22 cellular contexts compared by ENCODE assay signal in genomic region chr5:173624276-173624675, GRCh38.
"Had no signal": no experiment of that assay in that cellular context is flagged by ENCODE, and none has a peak within 500 bp of the region (broad histone marks: within the 10 kb centered on the region; RNA-seq: fewer than 3 reads in every experiment).

No MANE protein-coding gene starts in this region.

- H3K4me3 Mint-ChIP-seq: activated CD4-positive, alpha-beta memory T cell treated with anti-CD3 and anti-CD28 coated beads, Interleukin-2, amount 10 ng/mL, durations not matched to agents 7 days and 5 days; activated CD4-positive, alpha-beta T cell treated with anti-CD3 and anti-CD28 coated beads, Interleukin-2, amount 10 ng/mL, durations not matched to agents 24 days and 14 days; activated naive CD4-positive, alpha-beta T cell treated with anti-CD3 and anti-CD28 coated beads, Interleukin-2, amount 10 ng/mL, durations not matched to agents 7 days and 5 days; mesothelial cell of epicardium; natural killer cell; T-helper 17 cell had no signal

- H3K27me3 ChIP-seq: neutrophil, ovary, right atrium auricular region, upper lobe of right lung had no signal

- ATAC-seq: activated CD4-positive, CD25-positive, alpha-beta regulatory T cell treated with anti-CD3 and anti-CD28 coated beads, Interleukin-2, amount 50 U/mL, for 24 hours; natural killer cell; psoas muscle; stimulated activated naive CD8-positive, alpha-beta T cell treated with anti-CD3 and anti-CD28 coated beads, Interleukin-15, Interleukin-2, amounts not matched to agents 100 U/mL and 50 U/mL, for 24 hours; T-helper 17 cell; upper lobe of right lung had no signal

- H3K36me3 Mint-ChIP-seq: activated naive CD4-positive, alpha-beta T cell treated with anti-CD3 and anti-CD28 coated beads, Interleukin-2, amount 10 ng/mL, durations not matched to agents 7 days and 5 days; mesothelial cell of epicardium; natural killer cell had no signal

- H3K9me3 ChIP-seq: left ventricle myocardium inferior, neutrophil, ovary, psoas muscle, right atrium auricular region, upper lobe of right lung had no signal

- H3K9me3 Mint-ChIP-seq: activated CD4-positive, alpha-beta memory T cell treated with anti-CD3 and anti-CD28 coated beads, Interleukin-2, amount 10 ng/mL, durations not matched to agents 7 days and 5 days; activated CD4-positive, alpha-beta T cell treated with anti-CD3 and anti-CD28 coated beads, Interleukin-2, amount 10 ng/mL, durations not matched to agents 24 days and 14 days; activated naive CD4-positive, alpha-beta T cell treated with anti-CD3 and anti-CD28 coated beads, Interleukin-2, amount 10 ng/mL, durations not matched to agents 7 days and 5 days; mesothelial cell of epicardium; natural killer cell had no signal

- H3K27ac Mint-ChIP-seq: activated CD4-positive, alpha-beta memory T cell treated with anti-CD3 and anti-CD28 coated beads, Interleukin-2, amount 10 ng/mL, durations not matched to agents 7 days and 5 days; activated CD4-positive, alpha-beta T cell treated with anti-CD3 and anti-CD28 coated beads, Interleukin-2, amount 10 ng/mL, durations not matched to agents 24 days and 14 days; activated naive CD4-positive, alpha-beta T cell treated with anti-CD3 and anti-CD28 coated beads, Interleukin-2, amount 10 ng/mL, durations not matched to agents 7 days and 5 days; mesothelial cell of epicardium; natural killer cell; T-helper 17 cell had no signal

- H3K27ac ChIP-seq: epithelial cell of prostate, left ventricle myocardium inferior, neutrophil, ovary, psoas muscle, right atrium auricular region, upper lobe of right lung had no signal

- H3K4me1 ChIP-seq: upper lobe of right lung had no signal

- H3K4me1 Mint-ChIP-seq: activated CD4-positive, alpha-beta T cell treated with anti-CD3 and anti-CD28 coated beads, Interleukin-2, amount 10 ng/mL, durations not matched to agents 24 days and 14 days; activated naive CD4-positive, alpha-beta T cell treated with anti-CD3 and anti-CD28 coated beads, Interleukin-2, amount 10 ng/mL, durations not matched to agents 7 days and 5 days; natural killer cell; T-helper 17 cell had no signal

- H3K4me3 ChIP-seq: left ventricle myocardium inferior, ovary, psoas muscle, right atrium auricular region, upper lobe of right lung had no signal

- DNase-seq: activated CD4-positive, alpha-beta memory T cell treated with anti-CD3 and anti-CD28 coated beads, Interleukin-2, amount 10 ng/mL, durations not matched to agents 7 days and 5 days; activated CD4-positive, alpha-beta T cell treated with anti-CD3 and anti-CD28 coated beads, Interleukin-2, amount 10 ng/mL, durations not matched to agents 24 days and 14 days; activated effector memory CD4-positive, alpha-beta T cell treated with anti-CD3 and anti-CD28 coated beads, Interleukin-2, amount 50 U/mL, for 16 hours; activated naive CD4-positive, alpha-beta T cell treated with anti-CD3 and anti-CD28 coated beads, Interleukin-2, amount 10 ng/mL, durations not matched to agents 7 days and 5 days; amygdala; cerebellar nuclear complex; foreskin fibroblast; left ventricle myocardium inferior; natural killer cell; ovary; psoas muscle; stimulated activated CD4-positive, alpha-beta T cell treated with anti-CD3 and anti-CD28 coated beads, Interleukin-15, amount 100 ng/mL, for 24 hours; stimulated activated CD4-positive, alpha-beta T cell treated with anti-CD3 and anti-CD28 coated beads, Interleukin-2, amount 100 ng/mL, for 48 hours; stimulated activated CD8-positive, alpha-beta memory T cell treated with anti-CD3 and anti-CD28 coated beads, Interleukin-4, amount 100 ng/mL, for 48 hours; stimulated activated naive CD8-positive, alpha-beta T cell treated with anti-CD3 and anti-CD28 coated beads, Interleukin-15, Interleukin-2, amounts not matched to agents 100 U/mL and 50 U/mL, for 24 hours; T-helper 17 cell; upper lobe of right lung had no signal

- H3K36me3 ChIP-seq: left ventricle myocardium inferior, neutrophil, ovary, right atrium auricular region, upper lobe of right lung had no signal

- H3K27me3 Mint-ChIP-seq: activated CD4-positive, alpha-beta memory T cell treated with anti-CD3 and anti-CD28 coated beads, Interleukin-2, amount 10 ng/mL, durations not matched to agents 7 days and 5 days had no signal
